Comparison of ENCODE assay signal across 18 cellular contexts in genomic region chr17:29524692-29525091, GRCh38. TPM values are rescaled to one million over a fixed set of nuclear protein-coding genes. Genes with fewer than 3 reads are reported as not detected.
DNase-seq lines count a peak whose midpoint lies in the region; ATAC-seq, FAIRE-seq and TF ChIP-seq lines count a peak whose summit lies in the region.
"Had no signal": no experiment of that assay in that cellular context is flagged by ENCODE, and none has a peak within 500 bp of the region (broad histone marks: within the 10 kb centered on the region; RNA-seq: fewer than 3 reads in every experiment).

No MANE protein-coding gene starts in this region.

- H3K4me3 Mint-ChIP-seq in brain, result no peak overlapping the region
- no peak overlapping the region for H3K4me3 Mint-ChIP-seq in stimulated activated effector memory CD8-positive, alpha-beta T cell treated with anti-CD3 and anti-CD28 coated beads, Interleukin-12 subunit alpha, Interleukin-12 subunit beta, amount 100 ng/mL, for 72 hours
- H3K4me3 Mint-ChIP-seq: B cell, GM23338 had no signal

- no peak overlapping the region for H4K91ac ChIP-seq in IMR-90 (ENCODE audit: insufficient read depth, low read depth, low read length)

- no peak overlapping the region for H3K23ac ChIP-seq in IMR-90 (ENCODE audit: low read depth, low read length)

- H4K20me1 ChIP-seq in IMR-90 (ENCODE audit: insufficient read depth, low read length), result peaks cover 3% of the 10 kb centered on the region; the same call in 1 of the 2 replicates

- H3K9ac ChIP-seq in IMR-90 (ENCODE audit: low read depth, low read length) (no peak overlapping the region), colonic mucosa (ENCODE audit: low read depth in 2 of 2, low read length in 2 of 2) (no peak overlapping the region)

- TF ChIP-seq RAD21 in IMR-90 (IDR thresholded peaks at IDR 0.05; ENCODE audit: low read length), result no peak

- H3K9me3 ChIP-seq in IMR-90 (ENCODE audit: control insufficient read depth, insufficient read depth, low read length), result no peaks in the 10 kb centered on the region
- no peaks in the 10 kb centered on the region for H3K9me3 ChIP-seq in colonic mucosa
- H3K9me3 ChIP-seq: Caco-2 had no signal

- H3K27me3 ChIP-seq in IMR-90 (ENCODE audit: control insufficient read depth, insufficient read depth, low read length) (no peaks in the 10 kb centered on the region), colonic mucosa (no peaks in the 10 kb centered on the region)

- peak; percentile 62 for FAIRE-seq in islet of Langerhans (lab: Jason Lieb, UNC)
- FAIRE-seq: GM12878, GM19239, HTR-8/SVneo had no signal

- no peak for ATAC-seq in IMR-90 (ENCODE audit: low read depth)
- ATAC-seq in stimulated activated effector memory CD8-positive, alpha-beta T cell treated with anti-CD3 and anti-CD28 coated beads, Interleukin-12 subunit alpha, Interleukin-12 subunit beta, amount 100 ng/mL, for 72 hours, result no peak
- ATAC-seq: GM12878, GM23338 had no signal

- no peak overlapping the region for H2BK20ac ChIP-seq in IMR-90 (ENCODE audit: low read depth, low read length)

- no peak overlapping the region for H2AK5ac ChIP-seq in IMR-90 (ENCODE audit: low read depth, low read length)

- H3K4me3 ChIP-seq in IMR-90 (ENCODE audit: insufficient read depth, low read depth, low read length) (no peak overlapping the region), colonic mucosa (no peak overlapping the region)
- H3K4me3 ChIP-seq: GM12878, GM23338 had no signal

- H2BK15ac ChIP-seq in IMR-90 (ENCODE audit: low read depth, low read length), result no peak overlapping the region

- H4K8ac ChIP-seq in IMR-90 (ENCODE audit: low read depth in 2 of 2, low read length in 2 of 2), result no peak overlapping the region

- dilution Hi-C loops in IMR-90 (cut with HindIII; ENCODE audit: low sequenced_read_pairs, unreplicated experiment), result no loop called here

- no peaks in the 10 kb centered on the region for H3K4me1 Mint-ChIP-seq in brain
- no peaks in the 10 kb centered on the region for H3K4me1 Mint-ChIP-seq in stimulated activated effector memory CD8-positive, alpha-beta T cell treated with anti-CD3 and anti-CD28 coated beads, Interleukin-12 subunit alpha, Interleukin-12 subunit beta, amount 100 ng/mL, for 72 hours
- H3K4me1 Mint-ChIP-seq: B cell, GM23338 had no signal

- TF ChIP-seq POLR2A in IMR-90 (IDR thresholded peaks at IDR 0.05; ENCODE audit: low read depth, low read length), result no peak

- intact Hi-C loops in IMR-90 (cut with micrococcal nuclease) (no loop called here), colonic mucosa (cut with DNase I) (no loop called here)

- no peak overlapping the region for H3K4me2 ChIP-seq in IMR-90 (ENCODE audit: low read depth, low read length)
- H3K4me2 ChIP-seq: GM23338 had no signal

- H2BK120ac ChIP-seq in IMR-90 (ENCODE audit: low read depth, low read length), result no peak overlapping the region

- no peak overlapping the region for H3K4ac ChIP-seq in IMR-90 (ENCODE audit: low read depth, low read length)

- no peak overlapping the region for H3K27ac ChIP-seq in IMR-90 (ENCODE audit: insufficient read depth, low read length)
- no peak overlapping the region for H3K27ac ChIP-seq in colonic mucosa

- no peak overlapping the region for H2AFZ ChIP-seq in IMR-90 (replicated peaks; ENCODE audit: low read length, poor library complexity)
- H2AFZ ChIP-seq: GM23338 had no signal

- H2BK5ac ChIP-seq in IMR-90 (ENCODE audit: low read depth, low read length, poor library complexity, severe bottlenecking), result no peak overlapping the region

- no CpG with 5 or more reads among the region's 3 CpGs for WGBS in IMR-90 (ENCODE audit: extremely low coverage in 2 of 2, insufficient read length in 1 of 2), 2 experiments

- H3K9me3 Mint-ChIP-seq in brain, result no peaks in the 10 kb centered on the region
- no peaks in the 10 kb centered on the region for H3K9me3 Mint-ChIP-seq in stimulated activated effector memory CD8-positive, alpha-beta T cell treated with anti-CD3 and anti-CD28 coated beads, Interleukin-12 subunit alpha, Interleukin-12 subunit beta, amount 100 ng/mL, for 72 hours
- H3K9me3 Mint-ChIP-seq: GM23338 had no signal

- in situ Hi-C loops in IMR-90 (cut with MboI; ENCODE audit: low sequenced_read_pairs), result no loop called here

- no peaks in the 10 kb centered on the region for H3K27me3 Mint-ChIP-seq in brain
- H3K27me3 Mint-ChIP-seq: B cell had no signal

- no peak overlapping the region for H3K56ac ChIP-seq in IMR-90 (ENCODE audit: extremely low read depth, insufficient read depth, low read length)

- no peak for TF ChIP-seq CTCF in IMR-90 (conservative IDR thresholded peaks at IDR 0.05; ENCODE audit: low read depth, low read length)
- TF ChIP-seq CTCF in brain (conservative IDR thresholded peaks at IDR 0.05), result no peak
- no peak for TF ChIP-seq CTCF in colonic mucosa (IDR thresholded peaks at IDR 0.05)

- POLR2A ChIA-PET in IMR-90 (lab: Charles Lee; ENCODE audit: unreplicated experiment), result no interaction called here

- H2AK9ac ChIP-seq in IMR-90 (replicated peaks; ENCODE audit: low read depth, low read length, poor library complexity), result no peak overlapping the region

- H3K4me1 ChIP-seq in IMR-90 (ENCODE audit: control insufficient read depth, insufficient read depth, low read length) (no peaks in the 10 kb centered on the region), colonic mucosa (no peaks in the 10 kb centered on the region)
- H3K4me1 ChIP-seq: Caco-2 had no signal

- no peaks in the 10 kb centered on the region for H3K9me1 ChIP-seq in IMR-90 (ENCODE audit: insufficient read depth, low read length)

- H3K18ac ChIP-seq in IMR-90 (ENCODE audit: low read depth, low read length), result no peak overlapping the region

- no peak overlapping the region for H3K14ac ChIP-seq in IMR-90 (replicated peaks; ENCODE audit: low read depth, low read length)

- no peak for DNase-seq in IMR-90
- no peak for DNase-seq in stimulated activated effector memory CD8-positive, alpha-beta T cell treated with anti-CD3 and anti-CD28 coated beads, Interleukin-12 subunit alpha, Interleukin-12 subunit beta, amount 100 ng/mL, for 72 hours (ENCODE audit: low spot score in 2 of 2)
- DNase-seq in colonic mucosa, result no peak
- DNase-seq in NCI-H748 treated with DMSO at 0.1 percent for 48 hours (lab: John Stamatoyannopoulos, UW), result no peak
- no peak for DNase-seq in GDM1 (lab: John Stamatoyannopoulos, UW)
- DNase-seq: Caco-2, DMS153, HCEC 1CT, NCI-H1092 treated with DMSO at 0.1 percent for 48 hours, NCI-H2081 treated with DMSO at 0.1 percent for 48 hours, NCI-H510A had no signal

- peaks cover 82% of the 10 kb centered on the region for H3K36me3 Mint-ChIP-seq in brain
- H3K36me3 Mint-ChIP-seq in stimulated activated effector memory CD8-positive, alpha-beta T cell treated with anti-CD3 and anti-CD28 coated beads, Interleukin-12 subunit alpha, Interleukin-12 subunit beta, amount 100 ng/mL, for 72 hours, result peaks cover 86% of the 10 kb centered on the region

- H3K27ac Mint-ChIP-seq in brain, result peak overlapping the region in 3 of 5 experiments; percentile 17 to 77 (median 25)
- H3K27ac Mint-ChIP-seq in stimulated activated effector memory CD8-positive, alpha-beta T cell treated with anti-CD3 and anti-CD28 coated beads, Interleukin-12 subunit alpha, Interleukin-12 subunit beta, amount 100 ng/mL, for 72 hours, result peak overlapping the region; percentile 43
- H3K27ac Mint-ChIP-seq: B cell, GM23338 had no signal

- no peak overlapping the region for H4K5ac ChIP-seq in IMR-90 (ENCODE audit: low read depth, low read length)

- CTCF ChIA-PET in IMR-90 (lab: Yijun Ruan, JAX), result interaction anchor here (1.2 kb wide), 1 partner anchor 10 kb away, joined by 4 read pairs; no protein-coding TSS in a partner anchor

- H3K36me3 ChIP-seq in IMR-90 (ENCODE audit: control insufficient read depth, insufficient read depth, low read length), result peaks cover 36% of the 10 kb centered on the region
- no peaks in the 10 kb centered on the region for H3K36me3 ChIP-seq in colonic mucosa

- H3K79me1 ChIP-seq in IMR-90 (ENCODE audit: low read depth in 1 of 2, low read length in 2 of 2), result peaks cover 7 to 36% of the 10 kb centered on the region in 2 experiments

- BruUV-seq in IMR-90 (replicated peaks; lab: Mats Ljungman, UMichigan), result no TSS peak

TF ChIP-seq in IMR-90, 13 proteins besides CTCF, POLR2A, EP300 and RAD21:
- TF ChIP-seq MAFK (IDR thresholded peaks at IDR 0.05; ENCODE audit: low read depth, low read length) (peak; percentile 68), RCOR1 (IDR thresholded peaks at IDR 0.05; ENCODE audit: insufficient replicate concordance, low read length) (no peak)

RNA-seq across cellular contexts. Expression of gene ABHD15, which starts 42.1 kb away (rescaled TPM):
- total RNA-seq in IMR-90 (2012; rRNA removed) (3.1 and 3.2 TPM in 2 replicates), colonic mucosa (10 to 100 TPM; 17.2 to 20.7 TPM)
- polyA plus RNA-seq in IMR-90 (2012; rRNA removed) (4.5 and 4.6 TPM in 2 replicates), brain (ENCODE audit: insufficient read depth, low read depth, low replicate concordance) (3.8 TPM)
- 3.3 and 4.4 TPM in 2 replicates for polyA plus RNA-seq in IMR-90 (2012; cell fraction: cytosol; rRNA removed)
- polyA plus RNA-seq in IMR-90 (2012; cell fraction: nucleus; rRNA removed; ENCODE audit: low replicate concordance), result 3.2 and 4.0 TPM in 2 replicates

RNA-seq across cellular contexts. Expression of gene TP53I13, which starts 43.8 kb away (rescaled TPM):
- total RNA-seq in IMR-90 (2012; rRNA removed) (18.3 and 22.0 TPM in 2 replicates), colonic mucosa (10 to 100 TPM; 41.2 to 91.2 TPM)
- polyA plus RNA-seq in IMR-90 (2012; rRNA removed) (48.3 and 53.1 TPM in 2 replicates), brain (ENCODE audit: insufficient read depth, low read depth, low replicate concordance) (34.4 TPM)
- polyA plus RNA-seq in IMR-90 (2012; cell fraction: cytosol; rRNA removed), result 41.4 and 69.6 TPM in 2 replicates
- 126 and 323 TPM in 2 replicates for polyA plus RNA-seq in IMR-90 (2012; cell fraction: nucleus; rRNA removed; ENCODE audit: low replicate concordance)
